In the genomic region with DNA sequence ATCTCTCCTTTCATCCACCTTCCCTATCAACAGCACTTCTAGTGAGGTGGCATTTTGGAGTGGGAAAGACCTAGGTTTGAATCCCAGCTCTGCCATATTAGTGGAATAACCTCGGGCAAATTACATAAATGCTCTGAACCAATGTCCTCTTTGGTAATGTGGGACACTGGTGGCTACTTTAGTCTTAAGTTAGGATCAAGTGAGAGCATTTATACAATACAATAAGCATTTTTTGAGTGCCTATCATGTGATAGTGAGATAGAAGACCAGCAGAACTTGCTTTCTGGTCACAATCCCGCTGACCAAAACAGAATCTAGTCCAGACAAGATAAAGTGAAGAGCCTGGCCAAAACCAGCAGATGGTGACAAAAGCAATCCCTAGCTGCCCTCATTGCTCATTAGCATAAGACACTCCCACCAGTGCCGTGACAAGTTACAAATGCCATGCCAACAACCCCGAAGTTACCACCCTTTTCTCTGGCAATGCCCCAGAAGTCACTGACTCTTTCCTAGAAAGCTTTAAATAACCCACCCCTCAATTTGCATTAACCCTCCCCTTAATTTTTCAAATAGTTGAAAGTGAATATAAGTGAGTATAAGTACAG, we compare ENCODE assay signal across 15 cellular contexts. TPM values are rescaled to one million over a fixed set of nuclear protein-coding genes. Genes with fewer than 3 reads are reported as not detected.
DNase-seq lines count a peak whose midpoint lies in the region; ATAC-seq and TF ChIP-seq lines count a peak whose summit lies in the region.
"Had no signal": no experiment of that assay in that cellular context is flagged by ENCODE, and none has a peak within 500 bp of the region (broad histone marks: within the 10 kb centered on the region; RNA-seq: fewer than 3 reads in every experiment).

No MANE protein-coding gene starts in this region.

- no peak overlapping the region for H3K4me2 ChIP-seq in H9 (ENCODE audit: insufficient read depth, insufficient read length, low read length)

- H3K9me3 Mint-ChIP-seq in Caco-2 (ENCODE audit: unreplicated experiment) (peaks cover 11% of the 10 kb centered on the region), H9 (no peaks in the 10 kb centered on the region)
- H3K9me3 Mint-ChIP-seq: CD8-positive, alpha-beta memory T cell had no signal

- H3K27me3 Mint-ChIP-seq in Caco-2 (ENCODE audit: insufficient read depth, unreplicated experiment) (no peaks in the 10 kb centered on the region), H9 (ENCODE audit: low read depth) (peaks cover 2% of the 10 kb centered on the region)

- no peak overlapping the region for H3K18ac ChIP-seq in H9 (ENCODE audit: insufficient read length, low read depth, low read length)

- WGBS in H9 (ENCODE audit: extremely low coverage, insufficient read length, low lambda C conversion rate) = no CpG with 5 or more reads among the region's 4 CpGs

- H3K79me1 ChIP-seq in H9 (ENCODE audit: insufficient read depth, low read depth, low read length, poor library complexity, severe bottlenecking) = no peaks in the 10 kb centered on the region

- H2BK15ac ChIP-seq in H9 (ENCODE audit: low read depth, low read length) = no peak overlapping the region

- H3K23me2 ChIP-seq in H9 (ENCODE audit: insufficient read length, low read depth, low read length, poor library complexity, severe bottlenecking) = no peaks in the 10 kb centered on the region

- H3K27ac Mint-ChIP-seq in Caco-2 (ENCODE audit: unreplicated experiment) = peak overlapping the region; percentile 29
- H3K27ac Mint-ChIP-seq in H9 = no peak overlapping the region
- H3K27ac Mint-ChIP-seq: CD8-positive, alpha-beta memory T cell had no signal

- H2AK5ac ChIP-seq in H9 (ENCODE audit: insufficient read length, low read length) = no peak overlapping the region

- TF ChIP-seq CTCF in Caco-2 (IDR thresholded peaks at IDR 0.05; ENCODE audit: insufficient read depth in 1 of 2, low read depth in 1 of 2, low read length in 1 of 2, severe bottlenecking in 1 of 2, unreplicated experiment in 1 of 2) (no peak), H9 (conservative IDR thresholded peaks at IDR 0.05) (peak; percentile 26; the same call in 2 of the 3 replicates)

- H2BK120ac ChIP-seq in H9 (ENCODE audit: low read depth, low read length, poor library complexity, severe bottlenecking) = no peak overlapping the region

- H3K36me3 Mint-ChIP-seq in Caco-2 (ENCODE audit: insufficient read depth, unreplicated experiment) (peaks cover 6% of the 10 kb centered on the region), H9 (ENCODE audit: insufficient read depth in 1 of 3, low read depth in 3 of 3) (no peaks in the 10 kb centered on the region)

- no peaks in the 10 kb centered on the region for H4K20me1 ChIP-seq in H9 (ENCODE audit: control insufficient read depth, insufficient read depth, insufficient read length)

- ATAC-seq in esophagus mucosa (peak; percentile 48), GM21447 (IDR thresholded peaks at IDR 0.05; ENCODE audit: unreplicated experiment) (no peak), HG03442 (IDR thresholded peaks at IDR 0.05; ENCODE audit: unreplicated experiment) (no peak)

- no peak overlapping the region for H3T11ph ChIP-seq in H9 (ENCODE audit: low read length)

- H3K14ac ChIP-seq in H9 (ENCODE audit: insufficient read depth, low read length) = no peak overlapping the region

- no TSS peak for BruUV-seq in Caco-2 (replicated peaks; lab: Mats Ljungman, UMichigan)

- peaks cover 32% of the 10 kb centered on the region for H3K4me1 ChIP-seq in Caco-2
- no peaks in the 10 kb centered on the region for H3K4me1 ChIP-seq in H9 (ENCODE audit: insufficient read depth, low read length)

- DNase-seq in Caco-2 = no peak
- no peak for DNase-seq in H9
- DNase-seq in RKO (ENCODE audit: low spot score) = peak; percentile 12
- DNase-seq in stimulated activated CD4-positive, alpha-beta T cell treated with anti-CD3 and anti-CD28 coated beads, Interleukin-4, amount 100 ng/mL, for 1 hour = no peak
- no peak for DNase-seq in hepatic stellate cell (ENCODE audit: low spot score)
- DNase-seq: activated T-cell treated with anti-CD3 and anti-CD28 coated beads, Interleukin-2, amount 50 U/mL, for 1 hour; amniotic stem cell; CD8-positive, alpha-beta memory T cell; dorsolateral prefrontal cortex; NCI-H1417; posterior cingulate gyrus had no signal

- CTCF ChIA-PET in Caco-2 (lab: Charles Lee) = interaction anchor here (0.6 to 1.7 kb wide), 7 partner anchors 10 to 153 kb away, joined by 3 to 12 read pairs (median 3); a partner anchor contains a TSS

- H2BK5ac ChIP-seq in H9 (ENCODE audit: insufficient read length, low read length) = no peak overlapping the region

- no peak overlapping the region for H3K4me3 ChIP-seq in Caco-2 (ENCODE audit: low read depth, low read length)
- H3K4me3 ChIP-seq: dorsolateral prefrontal cortex, SK-N-MC had no signal

- no peak overlapping the region for H3K56ac ChIP-seq in H9 (ENCODE audit: insufficient read length, low read depth, low read length)

- H3K79me2 ChIP-seq in H9 (ENCODE audit: insufficient read depth, low read length) = no peaks in the 10 kb centered on the region

- H4K5ac ChIP-seq in H9 (ENCODE audit: insufficient read length, low read depth, low read length) = no peak overlapping the region

- no peak overlapping the region for H3K4ac ChIP-seq in H9 (ENCODE audit: low read depth, low read length)

- H3K4me3 Mint-ChIP-seq in Caco-2 (ENCODE audit: unreplicated experiment) (no peak overlapping the region), H9 (no peak overlapping the region)

- H4K8ac ChIP-seq in H9 (replicated peaks; ENCODE audit: insufficient read length, low read depth, low read length) = no peak overlapping the region

- no peak overlapping the region for H4K91ac ChIP-seq in H9 (ENCODE audit: insufficient read length, low read depth, low read length)

- no peak overlapping the region for H3K9ac ChIP-seq in H9 (ENCODE audit: extremely low read depth, insufficient read length, low read length)

- no peak overlapping the region for H2BK12ac ChIP-seq in H9 (ENCODE audit: insufficient read length, low read depth, low read length)

- H2BK20ac ChIP-seq in H9 (ENCODE audit: low read depth, low read length, poor library complexity, severe bottlenecking) = no peak overlapping the region

- H3K4me1 Mint-ChIP-seq in Caco-2 (ENCODE audit: low read depth, unreplicated experiment) = peaks cover 30% of the 10 kb centered on the region
- H3K4me1 Mint-ChIP-seq in H9 = peaks cover 4% of the 10 kb centered on the region in 2 experiments; a peak in 3 of 4 replicates
- H3K4me1 Mint-ChIP-seq: CD8-positive, alpha-beta memory T cell had no signal

- H3K36me3 ChIP-seq in Caco-2 (ENCODE audit: control insufficient read depth, insufficient read depth, low read length) = no peaks in the 10 kb centered on the region

- H3K23ac ChIP-seq in H9 (ENCODE audit: insufficient read length, low read depth, low read length) = no peak overlapping the region

- H2AFZ ChIP-seq in H9 (ENCODE audit: low read length) = no peak overlapping the region

- intact Hi-C loops in Caco-2 (cut with micrococcal nuclease; ENCODE audit: unreplicated experiment) = loop anchor here (2.0 kb wide), 1 partner anchor 27 kb away; no protein-coding TSS in a partner anchor

- POLR2A ChIA-PET in Caco-2 (lab: Charles Lee) = interaction anchor here (0.8 to 1.7 kb wide), 3 partner anchors 10 to 261 kb away, joined by 3 to 19 read pairs (median 3); a partner anchor contains a TSS

- H3K27me3 ChIP-seq in Caco-2 (replicated peaks; ENCODE audit: control insufficient read depth, insufficient read depth, low read length) (no peaks in the 10 kb centered on the region), H9 (ENCODE audit: insufficient read depth, low read length) (no peaks in the 10 kb centered on the region)

- no peaks in the 10 kb centered on the region; the same call in 1 of the 2 replicates for H3K9me3 ChIP-seq in Caco-2
- H3K9me3 ChIP-seq in H9 (ENCODE audit: control insufficient read depth, low read depth, low read length) = no peaks in the 10 kb centered on the region

- H3K27ac ChIP-seq in H9 (ENCODE audit: insufficient read length, low read depth, low read length) = no peak overlapping the region
- H3K27ac ChIP-seq: dorsolateral prefrontal cortex, SK-N-MC had no signal

RNA-seq across cellular contexts. Expression of a gene that starts 28.8 kb away (rescaled TPM):
- total RNA-seq in Caco-2 (2022) (81.3 and 81.9 TPM in 2 replicates), H9 (2021) (48.7 and 49.7 TPM in 2 replicates), esophagus mucosa (24.9 TPM)
